In the genomic region with DNA sequence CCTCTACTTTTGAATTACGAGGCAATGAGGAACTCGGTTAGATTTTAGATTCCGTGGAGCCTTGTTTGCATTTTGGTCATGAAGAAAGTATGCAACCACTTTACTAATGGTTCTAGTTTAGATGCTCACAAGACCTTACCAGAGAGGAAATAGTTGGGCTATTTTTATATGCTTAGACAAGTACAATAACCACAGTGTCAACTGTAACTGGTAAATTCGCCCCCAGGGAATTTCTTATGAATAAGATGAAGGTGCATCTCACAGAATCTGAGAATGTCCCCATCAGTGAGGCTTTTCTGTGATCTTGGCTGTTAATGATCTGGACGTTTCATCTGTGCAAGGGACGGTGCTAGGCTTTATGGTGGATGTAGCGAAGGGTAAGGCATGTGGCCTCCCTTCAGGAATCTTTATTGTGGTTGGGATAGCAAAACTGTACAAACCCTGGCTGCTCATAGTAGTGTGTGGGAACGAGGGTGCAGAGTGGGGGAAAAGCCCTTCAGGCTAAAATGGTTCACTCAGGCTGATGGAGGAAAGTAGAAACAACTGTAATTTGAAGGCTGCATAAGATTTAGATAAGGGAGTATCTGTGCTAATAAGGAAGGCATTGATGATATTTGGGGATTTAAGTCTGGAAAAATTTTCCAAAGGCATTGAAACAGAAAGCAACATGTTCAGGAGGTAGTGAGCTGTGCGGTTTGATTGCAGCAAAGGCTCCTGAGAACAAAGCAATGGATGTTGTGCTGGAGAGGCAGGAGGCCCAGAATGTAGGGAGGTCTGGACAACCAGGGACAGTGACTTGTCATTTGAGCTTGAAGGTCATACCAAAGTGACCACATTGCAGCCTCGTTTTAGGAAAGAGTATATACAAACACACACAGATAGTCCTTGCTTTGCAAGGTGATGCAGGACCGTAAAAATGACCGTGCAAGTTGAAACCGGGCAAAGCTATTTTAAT, we compare ENCODE assay signal across 8 cellular contexts.
DNase-seq lines count a peak whose midpoint lies in the region; ATAC-seq lines count a peak whose summit lies in the region.

No MANE protein-coding gene starts in this region.

- DNase-seq in AG20443 (ENCODE audit: low spot score), result peak; percentile 75
- peak; percentile 66 for DNase-seq in SIG-M5 (lab: John Stamatoyannopoulos, UW)
- peak; percentile 95 for DNase-seq in foreskin melanocyte
- no peak for DNase-seq in D341Med (ENCODE audit: low spot score)
- no peak for DNase-seq in stimulated activated CD4-positive, alpha-beta T cell treated with anti-CD3 and anti-CD28 coated beads, Interleukin-15, amount 100 ng/mL, for 24 hours
- no peak for DNase-seq in NCI-H146 treated with DMSO at 0.1 percent for 48 hours (lab: John Stamatoyannopoulos, UW; ENCODE audit: unreplicated experiment)

- ATAC-seq in GM19023 (IDR thresholded peaks at IDR 0.05; ENCODE audit: unreplicated experiment), result peak; percentile 94
- ATAC-seq in HG03095 (IDR thresholded peaks at IDR 0.05; ENCODE audit: unreplicated experiment), result peak; percentile 93

Comparison
In these comparisons a context has a peak if more than half of its experiments do, and no peak if none do; other contexts are left out.
1. DNase-seq: peak in AG20443 (single experiment), SIG-M5 (single experiment) and foreskin melanocyte (single experiment); none in D341Med (single experiment), stimulated activated CD4-positive, alpha-beta T cell treated with anti-CD3 and anti-CD28 coated beads, Interleukin-15, amount 100 ng/mL, for 24 hours (single experiment) and NCI-H146 treated with DMSO at 0.1 percent for 48 hours (single experiment).